Comparison of ENCODE assay signal across 1 cellular context in genomic region chr16:70753694-70754325, GRCh38.
TF ChIP-seq lines count a peak whose summit lies in the region.

No MANE protein-coding gene starts in this region.

TF ChIP-seq in SK-N-SH treated with all-trans-retinoic acid at 6 μM for 48 hours, 23 proteins besides CTCF, POLR2A, EP300 and RAD21 (continued from another document):
- TF ChIP-seq TSHZ2 (CRISPR knock-in tag; IDR thresholded peaks at IDR 0.05) (no peak), BACH2 (CRISPR knock-in tag; IDR thresholded peaks at IDR 0.05; ENCODE audit: borderline replicate concordance) (no peak), TOX (CRISPR knock-in tag; IDR thresholded peaks at IDR 0.05; ENCODE audit: borderline replicate concordance) (no peak), ZNF70 (CRISPR knock-in tag; IDR thresholded peaks at IDR 0.05) (no peak), OSR1 (CRISPR knock-in tag; IDR thresholded peaks at IDR 0.05) (no peak), PATZ1 (CRISPR knock-in tag; IDR thresholded peaks at IDR 0.05; ENCODE audit: borderline replicate concordance) (no peak), POU6F1 (CRISPR knock-in tag; IDR thresholded peaks at IDR 0.05; ENCODE audit: borderline replicate concordance, low read depth) (no peak), CSDC2 (CRISPR knock-in tag; IDR thresholded peaks at IDR 0.05) (no peak), PPARA (CRISPR knock-in tag; IDR thresholded peaks at IDR 0.05; ENCODE audit: borderline replicate concordance) (no peak), RARB (CRISPR knock-in tag; IDR thresholded peaks at IDR 0.05) (no peak), ZNF565 (CRISPR knock-in tag; conservative IDR thresholded peaks at IDR 0.05; ENCODE audit: low read depth) (no peak), ZC3H10 (CRISPR knock-in tag; IDR thresholded peaks at IDR 0.05) (no peak), CSRNP3 (CRISPR knock-in tag; IDR thresholded peaks at IDR 0.05) (no peak), SNAI2 (CRISPR knock-in tag; IDR thresholded peaks at IDR 0.05) (no peak), ESRRG (CRISPR knock-in tag; IDR thresholded peaks at IDR 0.05) (no peak)
